In genomic region chr9:87765521-87765920, GRCh38 we compare ENCODE assay signal across 36 cellular contexts.
"Had no signal": no experiment of that assay in that cellular context is flagged by ENCODE, and none has a peak within 500 bp of the region (broad histone marks: within the 10 kb centered on the region; RNA-seq: fewer than 3 reads in every experiment).

No MANE protein-coding gene starts in this region.

- H3K36me3 ChIP-seq: adrenal gland, cardiac muscle cell, esophagus squamous epithelium, gastroesophageal sphincter, heart right ventricle, WERI-Rb-1 had no signal

- H3K36me3 Mint-ChIP-seq: activated naive CD4-positive, alpha-beta T cell treated with anti-CD3 and anti-CD28 coated beads, Interleukin-2, amount 50 U/mL, for 24 hours; activated naive CD8-positive, alpha-beta T cell treated with anti-CD3 and anti-CD28 coated beads for 36 hours had no signal

- DNase-seq: activated B cell treated with CpG ODN at 0.5 μM for 24 hours; activated CD4-positive, alpha-beta T cell treated with anti-CD3 and anti-CD28 coated beads for 48 hours; activated CD4-positive, alpha-beta T cell treated with anti-CD3 and anti-CD28 coated beads, Interleukin-2, amount 50 U/mL, for 1 hour; activated CD4-positive, alpha-beta T cell treated with anti-CD3 and anti-CD28 coated beads, Interleukin-2, amount 50 U/mL, for 48 hours; activated CD8-positive, alpha-beta memory T cell treated with anti-CD3 and anti-CD28 coated beads for 24 hours; activated CD8-positive, alpha-beta memory T cell treated with anti-CD3 and anti-CD28 coated beads, Interleukin-2, amount 50 U/mL, for 4 hours; activated CD8-positive, alpha-beta T cell treated with anti-CD3 and anti-CD28 coated beads for 36 hours; activated effector memory CD4-positive, alpha-beta T cell treated with anti-CD3 and anti-CD28 coated beads, Interleukin-2, amount 50 U/mL, for 16 hours; activated naive CD4-positive, alpha-beta T cell treated with anti-CD3 and anti-CD28 coated beads for 36 hours; activated naive CD8-positive, alpha-beta T cell treated with anti-CD3 and anti-CD28 coated beads for 36 hours; activated naive CD8-positive, alpha-beta T cell treated with anti-CD3 and anti-CD28 coated beads, Interleukin-2, amount 50 U/mL, for 24 hours; activated T-cell treated with anti-CD3 and anti-CD28 coated beads, Interleukin-2, amount 50 U/mL, for 1 hour; activated T-cell treated with anti-CD3 and anti-CD28 coated beads, Interleukin-2, amount 50 U/mL, for 48 hours; adrenal gland; amygdala; aorta; body of pancreas; dorsolateral prefrontal cortex; effector memory CD4-positive, alpha-beta T cell; endodermal cell; esophagus squamous epithelium; foreskin melanocyte; heart right ventricle; T-helper 1 cell; T-helper 17 cell; T1000; WERI-Rb-1 had no signal

- H3K27me3 ChIP-seq: body of pancreas, cardiac muscle cell, gastroesophageal sphincter had no signal

- H3K4me1 ChIP-seq: adrenal gland, body of pancreas, gastroesophageal sphincter, heart right ventricle had no signal

- H3K4me3 Mint-ChIP-seq: activated B cell treated with CpG ODN at 0.5 μM for 24 hours; activated CD8-positive, alpha-beta T cell treated with anti-CD3 and anti-CD28 coated beads for 36 hours; activated naive CD4-positive, alpha-beta T cell treated with anti-CD3 and anti-CD28 coated beads for 36 hours; activated naive CD4-positive, alpha-beta T cell treated with anti-CD3 and anti-CD28 coated beads, Interleukin-2, amount 50 U/mL, for 24 hours; activated naive CD8-positive, alpha-beta T cell treated with anti-CD3 and anti-CD28 coated beads for 36 hours; activated naive CD8-positive, alpha-beta T cell treated with anti-CD3 and anti-CD28 coated beads, Interleukin-2, amount 50 U/mL, for 24 hours; activated T-helper 1 cell treated with anti-CD3 and anti-CD28 coated beads, Interleukin-12 subunit alpha, Interleukin-12 subunit beta, Interleukin-2, Interleukin-4 antibody, amounts not matched to agents 30 ng/mL and 10 ng/mL and 1 ng/mL, durations not matched to agents 14 hours and 24 hours and 36 hours; central memory CD8-positive, alpha-beta T cell; dendritic cell treated with granulocyte-macrophage colony-stimulating factor and Interleukin-4, amounts not matched to agents 40 ng/mL and 50 ng/mL, for 4 days; endodermal cell; T-helper 17 cell; T-helper 2 cell treated with Interferon-gamma antibody and Interleukin-4, amounts not matched to agents 5 μg/mL and 100 μg/mL, for 36 hours had no signal

- H3K4me3 ChIP-seq: adrenal gland, body of pancreas, cardiac muscle cell, coronary artery, dorsolateral prefrontal cortex, esophagus squamous epithelium, gastroesophageal sphincter, heart right ventricle had no signal

- H3K27ac Mint-ChIP-seq: activated B cell treated with CpG ODN at 0.5 μM for 24 hours; activated CD8-positive, alpha-beta T cell treated with anti-CD3 and anti-CD28 coated beads for 36 hours; activated naive CD4-positive, alpha-beta T cell treated with anti-CD3 and anti-CD28 coated beads for 36 hours; activated naive CD4-positive, alpha-beta T cell treated with anti-CD3 and anti-CD28 coated beads, Interleukin-2, amount 50 U/mL, for 24 hours; activated naive CD8-positive, alpha-beta T cell treated with anti-CD3 and anti-CD28 coated beads for 36 hours; activated naive CD8-positive, alpha-beta T cell treated with anti-CD3 and anti-CD28 coated beads, Interleukin-2, amount 50 U/mL, for 24 hours; activated T-helper 1 cell treated with anti-CD3 and anti-CD28 coated beads, Interleukin-12 subunit alpha, Interleukin-12 subunit beta, Interleukin-2, Interleukin-4 antibody, amounts not matched to agents 30 ng/mL and 10 ng/mL and 1 ng/mL, durations not matched to agents 14 hours and 24 hours and 36 hours; activated T-helper 2 cell treated with anti-CD3 and anti-CD28 coated beads, Interferon-gamma antibody, Interleukin-2, Interleukin-4, amounts not matched to agents 10 μg/mL and 5 μg/mL and 100 μg/mL, durations not matched to agents 14 hours and 24 hours and 36 hours; dendritic cell treated with granulocyte-macrophage colony-stimulating factor and Interleukin-4, amounts not matched to agents 40 ng/mL and 50 ng/mL, for 4 days; endodermal cell; T-helper 17 cell; T-helper 2 cell treated with Interferon-gamma antibody and Interleukin-4, amounts not matched to agents 5 μg/mL and 100 μg/mL, for 36 hours had no signal

- H3K27ac ChIP-seq: adrenal gland, body of pancreas, cardiac muscle cell, coronary artery, dorsolateral prefrontal cortex, esophagus squamous epithelium, gastroesophageal sphincter, heart right ventricle, WERI-Rb-1 had no signal

- H3K9me3 ChIP-seq: adrenal gland, body of pancreas, esophagus squamous epithelium, gastroesophageal sphincter, heart right ventricle had no signal

- H3K27me3 Mint-ChIP-seq: activated B cell treated with CpG ODN at 0.5 μM for 24 hours had no signal

- H3K4me1 Mint-ChIP-seq: activated B cell treated with CpG ODN at 0.5 μM for 24 hours; activated naive CD4-positive, alpha-beta T cell treated with anti-CD3 and anti-CD28 coated beads, Interleukin-2, amount 50 U/mL, for 24 hours; activated naive CD8-positive, alpha-beta T cell treated with anti-CD3 and anti-CD28 coated beads for 36 hours; activated naive CD8-positive, alpha-beta T cell treated with anti-CD3 and anti-CD28 coated beads, Interleukin-2, amount 50 U/mL, for 24 hours; central memory CD8-positive, alpha-beta T cell; T-helper 17 cell had no signal

- H3K9me3 Mint-ChIP-seq: activated B cell treated with CpG ODN at 0.5 μM for 24 hours; activated CD8-positive, alpha-beta T cell treated with anti-CD3 and anti-CD28 coated beads for 36 hours; activated naive CD4-positive, alpha-beta T cell treated with anti-CD3 and anti-CD28 coated beads, Interleukin-2, amount 50 U/mL, for 24 hours; activated T-helper 1 cell treated with anti-CD3 and anti-CD28 coated beads, Interleukin-12 subunit alpha, Interleukin-12 subunit beta, Interleukin-2, Interleukin-4 antibody, amounts not matched to agents 30 ng/mL and 10 ng/mL and 1 ng/mL, durations not matched to agents 14 hours and 24 hours and 36 hours; activated T-helper 2 cell treated with anti-CD3 and anti-CD28 coated beads, Interferon-gamma antibody, Interleukin-2, Interleukin-4, amounts not matched to agents 10 μg/mL and 5 μg/mL and 100 μg/mL, durations not matched to agents 14 hours and 24 hours and 36 hours; central memory CD8-positive, alpha-beta T cell; dendritic cell treated with granulocyte-macrophage colony-stimulating factor and Interleukin-4, amounts not matched to agents 40 ng/mL and 50 ng/mL, for 4 days; T-helper 2 cell treated with Interferon-gamma antibody and Interleukin-4, amounts not matched to agents 5 μg/mL and 100 μg/mL, for 36 hours had no signal
